Comparison of ENCODE assay signal across 8 cellular contexts in genomic region chr5:141850786-141851185, GRCh38. TPM values are rescaled to one million over a fixed set of nuclear protein-coding genes. Genes with fewer than 3 reads are reported as not detected.
DNase-seq lines count a peak whose midpoint lies in the region; ATAC-seq, FAIRE-seq and TF ChIP-seq lines count a peak whose summit lies in the region.

No MANE protein-coding gene starts in this region.

- peak overlapping the region; percentile 78 for H3K27ac Mint-ChIP-seq in activated CD4-positive, alpha-beta T cell treated with anti-CD3 and anti-CD28 coated beads for 36 hours
- H3K27ac Mint-ChIP-seq in activated T-helper 2 cell treated with anti-CD3 and anti-CD28 coated beads, Interferon-gamma antibody, Interleukin-2, Interleukin-4, amounts not matched to agents 10 μg/mL and 5 μg/mL and 100 μg/mL, durations not matched to agents 14 hours and 24 hours and 36 hours: no peak overlapping the region

- H3K4me3 ChIP-seq in kidney (ENCODE audit: low read length in 2 of 2): no peak overlapping the region
- peak overlapping the region; percentile 99 for H3K4me3 ChIP-seq in thoracic aorta

- CTCF ChIA-PET in activated CD4-positive, alpha-beta T cell treated with anti-CD3 and anti-CD28 coated beads for 36 hours (lab: Charles Lee): interaction anchor here (1.2 to 1.3 kb wide), 2 partner anchors 27 to 119 kb away, joined by 4 to 5 read pairs; partner anchors contain the start of genes PCDH1 and RNF14

- H3K9ac ChIP-seq in kidney (ENCODE audit: low read length in 2 of 2): peak overlapping the region; percentile 11 to 34

- H3K27me3 ChIP-seq in thoracic aorta (replicated peaks; ENCODE audit: insufficient read depth): no peaks in the 10 kb centered on the region

- intact Hi-C loops in activated CD4-positive, alpha-beta T cell treated with anti-CD3 and anti-CD28 coated beads for 36 hours (cut with DNase I, micrococcal nuclease): no loop called here
- intact Hi-C loops in activated T-helper 2 cell treated with anti-CD3 and anti-CD28 coated beads, Interferon-gamma antibody, Interleukin-2, Interleukin-4, amounts not matched to agents 10 μg/mL and 5 μg/mL and 100 μg/mL, durations not matched to agents 14 hours and 24 hours and 36 hours (cut with micrococcal nuclease): no loop called here
- intact Hi-C loops in kidney (cut with DNase I): no loop called here

- peaks cover 18 to 20% of the 10 kb centered on the region in 2 donors for H3K4me1 ChIP-seq in kidney (ENCODE audit: control insufficient read depth in 1 of 2, insufficient read depth in 1 of 2, low read depth in 1 of 2, low read length in 2 of 2)
- peaks cover 0 to 8% of the 10 kb centered on the region in 2 donors for H3K4me1 ChIP-seq in thoracic aorta (ENCODE audit: control insufficient read depth in 1 of 2, low read depth in 2 of 2)

- peak overlapping the region; percentile 57 to 61 for H3K27ac ChIP-seq in kidney (ENCODE audit: low read depth in 2 of 2, low read length in 2 of 2)
- H3K27ac ChIP-seq in thoracic aorta: peak overlapping the region in 1 of 2 donors; percentile 38

- no peaks in the 10 kb centered on the region for H3K27me3 Mint-ChIP-seq in activated CD4-positive, alpha-beta T cell treated with anti-CD3 and anti-CD28 coated beads for 36 hours
- H3K27me3 Mint-ChIP-seq in activated T-helper 2 cell treated with anti-CD3 and anti-CD28 coated beads, Interferon-gamma antibody, Interleukin-2, Interleukin-4, amounts not matched to agents 10 μg/mL and 5 μg/mL and 100 μg/mL, durations not matched to agents 14 hours and 24 hours and 36 hours (ENCODE audit: low read depth): no peaks in the 10 kb centered on the region

- H3K36me3 ChIP-seq in kidney (ENCODE audit: control insufficient read depth in 1 of 2, insufficient read depth in 2 of 2, low read length in 2 of 2) (no peaks in the 10 kb centered on the region), thoracic aorta (no peaks in the 10 kb centered on the region)

- no peaks in the 10 kb centered on the region for H3K36me3 Mint-ChIP-seq in activated CD4-positive, alpha-beta T cell treated with anti-CD3 and anti-CD28 coated beads for 36 hours (ENCODE audit: low read depth)
- no peaks in the 10 kb centered on the region for H3K36me3 Mint-ChIP-seq in activated T-helper 2 cell treated with anti-CD3 and anti-CD28 coated beads, Interferon-gamma antibody, Interleukin-2, Interleukin-4, amounts not matched to agents 10 μg/mL and 5 μg/mL and 100 μg/mL, durations not matched to agents 14 hours and 24 hours and 36 hours (ENCODE audit: low read depth)

- peaks cover 12% of the 10 kb centered on the region for H3K4me1 Mint-ChIP-seq in activated CD4-positive, alpha-beta T cell treated with anti-CD3 and anti-CD28 coated beads for 36 hours
- peaks cover 12% of the 10 kb centered on the region for H3K4me1 Mint-ChIP-seq in activated T-helper 2 cell treated with anti-CD3 and anti-CD28 coated beads, Interferon-gamma antibody, Interleukin-2, Interleukin-4, amounts not matched to agents 10 μg/mL and 5 μg/mL and 100 μg/mL, durations not matched to agents 14 hours and 24 hours and 36 hours (ENCODE audit: low read depth)

- no peak for DNase-seq in activated CD4-positive, alpha-beta T cell treated with anti-CD3 and anti-CD28 coated beads for 36 hours
- DNase-seq in activated CD4-positive, alpha-beta T cell treated with anti-CD3 and anti-CD28 coated beads for 48 hours: no peak
- DNase-seq in activated T-helper 2 cell treated with anti-CD3 and anti-CD28 coated beads, Interferon-gamma antibody, Interleukin-2, Interleukin-4, amounts not matched to agents 10 μg/mL and 5 μg/mL and 100 μg/mL, durations not matched to agents 14 hours and 24 hours and 36 hours (ENCODE audit: low spot score): no peak
- DNase-seq in kidney (no peak), thoracic aorta (ENCODE audit: low spot score) (no peak)

- TF ChIP-seq CTCF in kidney (IDR thresholded peaks at IDR 0.05; ENCODE audit: borderline replicate concordance, extremely low read depth, insufficient read depth): no peak
- no peak for TF ChIP-seq CTCF in thoracic aorta (IDR thresholded peaks at IDR 0.05)

- ATAC-seq in activated CD4-positive, alpha-beta T cell treated with anti-CD3 and anti-CD28 coated beads for 36 hours: no peak
- ATAC-seq in thoracic aorta (ENCODE audit: insufficient number of reproducible peaks, low FRiP score, low read depth): no peak
- no peak for ATAC-seq in GM18858 (IDR thresholded peaks at IDR 0.05; ENCODE audit: unreplicated experiment)
- no peak for ATAC-seq in GM18498 (IDR thresholded peaks at IDR 0.05; ENCODE audit: unreplicated experiment)
- no peak for ATAC-seq in HG02973 (IDR thresholded peaks at IDR 0.05; ENCODE audit: unreplicated experiment)

- no peak for FAIRE-seq in kidney (lab: Jason Lieb, UNC)

- POLR2A ChIA-PET in activated CD4-positive, alpha-beta T cell treated with anti-CD3 and anti-CD28 coated beads for 36 hours (lab: Charles Lee): interaction anchor here (0.6 to 0.7 kb wide), 2 partner anchors 72 to 73 kb away, joined by 3 to 6 read pairs; partner anchors contain the start of gene DELE1

- no peaks in the 10 kb centered on the region for H3K9me3 ChIP-seq in kidney (ENCODE audit: control insufficient read depth in 1 of 2, low read length in 2 of 2)
- no peaks in the 10 kb centered on the region for H3K9me3 ChIP-seq in thoracic aorta

- H3K9me3 Mint-ChIP-seq in activated CD4-positive, alpha-beta T cell treated with anti-CD3 and anti-CD28 coated beads for 36 hours (ENCODE audit: low read depth): no peaks in the 10 kb centered on the region
- H3K9me3 Mint-ChIP-seq in activated T-helper 2 cell treated with anti-CD3 and anti-CD28 coated beads, Interferon-gamma antibody, Interleukin-2, Interleukin-4, amounts not matched to agents 10 μg/mL and 5 μg/mL and 100 μg/mL, durations not matched to agents 14 hours and 24 hours and 36 hours: no peaks in the 10 kb centered on the region

- peak overlapping the region; percentile 41 for H3K4me3 Mint-ChIP-seq in activated CD4-positive, alpha-beta T cell treated with anti-CD3 and anti-CD28 coated beads for 36 hours
- H3K4me3 Mint-ChIP-seq in activated T-helper 2 cell treated with anti-CD3 and anti-CD28 coated beads, Interferon-gamma antibody, Interleukin-2, Interleukin-4, amounts not matched to agents 10 μg/mL and 5 μg/mL and 100 μg/mL, durations not matched to agents 14 hours and 24 hours and 36 hours (ENCODE audit: low read depth): peak overlapping the region; percentile 66

RNA-seq across cellular contexts. Expression of gene PCDH1, which starts 27.4 kb away (rescaled TPM):
- not detected for total RNA-seq in activated CD4-positive, alpha-beta T cell treated with anti-CD3 and anti-CD28 coated beads for 36 hours
- total RNA-seq in activated T-helper 2 cell treated with anti-CD3 and anti-CD28 coated beads, Interferon-gamma antibody, Interleukin-2, Interleukin-4, amounts not matched to agents 10 μg/mL and 5 μg/mL and 100 μg/mL, durations not matched to agents 14 hours and 24 hours and 36 hours: not detected in 2 replicates
- total RNA-seq in kidney (147 TPM), thoracic aorta (10 to 100 TPM; 24.6 to 43.4 TPM)
- 37.3 TPM for polyA plus RNA-seq in kidney (ENCODE audit: insufficient read depth, low read depth, low replicate concordance)

Comparison
In these comparisons a context has a peak if more than half of its experiments do, and no peak if none do; other contexts are left out.
1. RNA of gene PCDH1, which starts 27.4 kb away (total RNA-seq): 147 TPM in kidney (single experiment) and 24.6 to 43.4 TPM in thoracic aorta; not detected in activated CD4-positive, alpha-beta T cell treated with anti-CD3 and anti-CD28 coated beads for 36 hours and not detected in activated T-helper 2 cell treated with anti-CD3 and anti-CD28 coated beads, Interferon-gamma antibody, Interleukin-2, Interleukin-4, amounts not matched to agents 10 μg/mL and 5 μg/mL and 100 μg/mL, durations not matched to agents 14 hours and 24 hours and 36 hours; every median in the first group is over 10 times any median in the second.